In genomic region chr3:136173939-136174338, GRCh38 we compare ENCODE assay signal across 22 cellular contexts. TPM values are rescaled to one million over a fixed set of nuclear protein-coding genes. Genes with fewer than 3 reads are reported as not detected.
DNase-seq lines count a peak whose midpoint lies in the region; ATAC-seq, FAIRE-seq and TF ChIP-seq lines count a peak whose summit lies in the region.
"Had no signal": no experiment of that assay in that cellular context is flagged by ENCODE, and none has a peak within 500 bp of the region (broad histone marks: within the 10 kb centered on the region; RNA-seq: fewer than 3 reads in every experiment).

No MANE protein-coding gene starts in this region.

- peaks cover 63% of the 10 kb centered on the region for H3K4me1 ChIP-seq in CD4-positive, CD25-positive, alpha-beta regulatory T cell (ENCODE audit: control insufficient read depth, insufficient read depth, low read length, poor library complexity, severe bottlenecking)
- H3K4me1 ChIP-seq in RWPE2 (ENCODE audit: insufficient read depth, poor library complexity, severe bottlenecking) (peaks cover 40% of the 10 kb centered on the region), foreskin keratinocyte (peaks cover 34% of the 10 kb centered on the region), pancreas (peaks cover 0 to 23% (median 15%) of the 10 kb centered on the region in 3 donors)

- peaks cover 23 to 45% (median 36%) of the 10 kb centered on the region in 4 donors for H3K4me1 Mint-ChIP-seq in CD4-positive, CD25-positive, alpha-beta regulatory T cell

- no peak for FAIRE-seq in pancreas (lab: Jason Lieb, UNC)
- FAIRE-seq: D721Med had no signal

- TF ChIP-seq CTCF in RWPE2 (IDR thresholded peaks at IDR 0.05; ENCODE audit: poor library complexity, severe bottlenecking) (no peak), foreskin keratinocyte (conservative IDR thresholded peaks at IDR 0.05) (no peak), pancreas (IDR thresholded peaks at IDR 0.05) (no peak)

- H3K27ac Mint-ChIP-seq in CD4-positive, CD25-positive, alpha-beta regulatory T cell = no peak overlapping the region
- H3K27ac Mint-ChIP-seq: HFFc6 had no signal

- H3K4me3 ChIP-seq in CD4-positive, CD25-positive, alpha-beta regulatory T cell (ENCODE audit: low read depth, low read length) = peak overlapping the region; percentile 56
- H3K4me3 ChIP-seq in RWPE2 (ENCODE audit: severe bottlenecking) (no peak overlapping the region), pancreas (no peak overlapping the region)

- no peak for DNase-seq in CD4-positive, CD25-positive, alpha-beta regulatory T cell
- DNase-seq in RWPE2 (ENCODE audit: low spot score) = no peak
- no peak for DNase-seq in foreskin keratinocyte
- DNase-seq in pancreas = no peak
- DNase-seq in NCI-H1436 (lab: John Stamatoyannopoulos, UW) = no peak
- no peak for DNase-seq in DMS79 (lab: John Stamatoyannopoulos, UW)
- no peak for DNase-seq in NOMO-1 treated with dmso at 0.1 percent for 144 hours (lab: John Stamatoyannopoulos, UW; ENCODE audit: unreplicated experiment)
- DNase-seq: AML-193, DMS53, EL, GF-D8, H7, HFFc6, Karpas-422, NCI-H1417, NCI-H187, NCI-H69 had no signal

- peak overlapping the region; percentile 34 for H3K27ac ChIP-seq in CD4-positive, CD25-positive, alpha-beta regulatory T cell (ENCODE audit: insufficient read depth, low read length, poor library complexity, severe bottlenecking)
- H3K27ac ChIP-seq in RWPE2 (ENCODE audit: poor library complexity, severe bottlenecking) (peak overlapping the region; percentile 85), foreskin keratinocyte (peak overlapping the region; percentile 91), pancreas (no peak overlapping the region)
- H3K27ac ChIP-seq: C4-2B had no signal

- no peak overlapping the region for H3K4me3 Mint-ChIP-seq in CD4-positive, CD25-positive, alpha-beta regulatory T cell
- H3K4me3 Mint-ChIP-seq: HFFc6, IgD-negative memory B cell had no signal

- H3K36me3 Mint-ChIP-seq in CD4-positive, CD25-positive, alpha-beta regulatory T cell = no peaks in the 10 kb centered on the region

- peaks cover 0 to 1% (median 0%) of the 10 kb centered on the region in 7 donors for H3K9me3 Mint-ChIP-seq in CD4-positive, CD25-positive, alpha-beta regulatory T cell
- H3K9me3 Mint-ChIP-seq: HFFc6, IgD-negative memory B cell had no signal

- no peaks in the 10 kb centered on the region for H3K9me3 ChIP-seq in CD4-positive, CD25-positive, alpha-beta regulatory T cell (ENCODE audit: control insufficient read depth in 2 of 2, low read length in 2 of 2)
- no peaks in the 10 kb centered on the region for H3K9me3 ChIP-seq in RWPE2 (ENCODE audit: severe bottlenecking)
- no peaks in the 10 kb centered on the region for H3K9me3 ChIP-seq in pancreas

- H3K36me3 ChIP-seq in CD4-positive, CD25-positive, alpha-beta regulatory T cell (ENCODE audit: control insufficient read depth, insufficient read depth, low read length) = no peaks in the 10 kb centered on the region
- H3K36me3 ChIP-seq in RWPE2 (ENCODE audit: low read depth) (no peaks in the 10 kb centered on the region), pancreas (no peaks in the 10 kb centered on the region)

- intact Hi-C loops in pancreas (cut with DNase I) = no loop called here

- H3K27me3 ChIP-seq in CD4-positive, CD25-positive, alpha-beta regulatory T cell (ENCODE audit: control insufficient read depth, insufficient read depth, low read length) = no peaks in the 10 kb centered on the region
- H3K27me3 ChIP-seq in RWPE2 (ENCODE audit: insufficient read depth, poor library complexity, severe bottlenecking) = no peaks in the 10 kb centered on the region
- no peaks in the 10 kb centered on the region for H3K27me3 ChIP-seq in foreskin keratinocyte
- H3K27me3 ChIP-seq in pancreas = no peaks in the 10 kb centered on the region

- no peaks in the 10 kb centered on the region for H3K27me3 Mint-ChIP-seq in CD4-positive, CD25-positive, alpha-beta regulatory T cell
- H3K27me3 Mint-ChIP-seq: IgD-negative memory B cell had no signal

- TF ChIP-seq POLR2A in GM18505 (IDR thresholded peaks at IDR 0.05; ENCODE audit: borderline replicate concordance, extremely low read depth, insufficient read depth, insufficient read length) = no peak

- no peak for ATAC-seq in CD4-positive, CD25-positive, alpha-beta regulatory T cell (ENCODE audit: low read depth in 2 of 2)
- ATAC-seq in RWPE2 (ENCODE audit: low read depth) (no peak), foreskin keratinocyte (no peak), pancreas (peak in 3 of 4 donors; percentile 27 to 55 (median 48)), GM18505 (IDR thresholded peaks at IDR 0.05; ENCODE audit: unreplicated experiment) (no peak)
- ATAC-seq: Panc1 had no signal

RNA-seq across cellular contexts. Expression of gene MSL2, which starts 22.2 kb away (rescaled TPM):
- 146 TPM for total RNA-seq in CD4-positive, CD25-positive, alpha-beta regulatory T cell
- 10 to 100 TPM; 31.2 to 52.1 (median 35.4) TPM for polyA plus RNA-seq in CD4-positive, CD25-positive, alpha-beta regulatory T cell
- 22.1 and 22.2 TPM in 2 replicates for total RNA-seq in foreskin keratinocyte
- 3.8 and 4.7 TPM in 2 replicates for polyA plus RNA-seq in foreskin keratinocyte
- 10 to 100 TPM in 5 of 6 donors, 1 to 10 TPM in 1; 9.4 to 19.2 (median 11.7) TPM for total RNA-seq in pancreas
- polyA plus RNA-seq in pancreas = 1 to 10 TPM; 3.5 to 7.2 TPM

Comparison
In these comparisons a context has a peak if more than half of its experiments do, and no peak if none do; other contexts are left out.
1. ATAC-seq: peak in pancreas (3 of 4); none in CD4-positive, CD25-positive, alpha-beta regulatory T cell (0 of 2), RWPE2 (single experiment), foreskin keratinocyte (single experiment) and GM18505 (single experiment).
2. H3K27ac ChIP-seq: peak in CD4-positive, CD25-positive, alpha-beta regulatory T cell (single experiment), RWPE2 (single experiment) and foreskin keratinocyte (single experiment); none in pancreas (0 of 4).